ENCODE assay signal across 9 cellular contexts in genomic region chr1:208219659-208220282, GRCh38. TPM values are rescaled to one million over a fixed set of nuclear protein-coding genes. Genes with fewer than 3 reads are reported as not detected.
DNase-seq lines count a peak whose midpoint lies in the region; ATAC-seq and TF ChIP-seq lines count a peak whose summit lies in the region.
"Had no signal": no experiment of that assay in that cellular context is flagged by ENCODE, and none has a peak within 500 bp of the region (broad histone marks: within the 10 kb centered on the region; RNA-seq: fewer than 3 reads in every experiment).

No MANE protein-coding gene starts in this region.

- no peak for TF ChIP-seq POLR2A in suprapubic skin (IDR thresholded peaks at IDR 0.05)

- H3K27me3 ChIP-seq in subcutaneous abdominal adipose tissue (ENCODE audit: control insufficient read depth in 5 of 5, insufficient read depth in 4 of 5, low read length in 5 of 5) (no peaks in the 10 kb centered on the region), suprapubic skin (no peaks in the 10 kb centered on the region)

- no peak for TF ChIP-seq EP300 in suprapubic skin (IDR thresholded peaks at IDR 0.05)

- peak overlapping the region in 1 of 5 donors; percentile 41 for H3K9ac ChIP-seq in subcutaneous abdominal adipose tissue (ENCODE audit: low read length in 5 of 5)

- H3K36me3 ChIP-seq in subcutaneous abdominal adipose tissue (ENCODE audit: control insufficient read depth in 5 of 5, insufficient read depth in 5 of 5, low read length in 5 of 5) (peaks cover 3 to 28% (median 26%) of the 10 kb centered on the region in 5 donors), suprapubic skin (peaks cover 25% of the 10 kb centered on the region)

- H3K4me3 Mint-ChIP-seq in brain, result no peak overlapping the region

- peak; percentile 25 to 28 for DNase-seq in Kasumi-1 (lab: John Stamatoyannopoulos, UW)
- peak; percentile 87 for DNase-seq in iris pigment epithelial cell (ENCODE audit: low read depth)
- no peak for DNase-seq in suprapubic skin (ENCODE audit: low spot score in 2 of 2)
- DNase-seq in superior temporal gyrus (ENCODE audit: extremely low spot score), result no peak
- DNase-seq: stimulated activated CD4-positive, alpha-beta T cell treated with anti-CD3 and anti-CD28 coated beads, Interleukin-2, amount 100 ng/mL, for 48 hours had no signal

- H3K9me3 ChIP-seq in subcutaneous abdominal adipose tissue (ENCODE audit: control insufficient read depth in 5 of 5, low read length in 5 of 5) (no peaks in the 10 kb centered on the region), suprapubic skin (no peaks in the 10 kb centered on the region)

- peaks cover 5 to 78% (median 28%) of the 10 kb centered on the region in 5 donors for H3K4me1 ChIP-seq in subcutaneous abdominal adipose tissue (ENCODE audit: control insufficient read depth in 5 of 5, insufficient read depth in 5 of 5, low read length in 5 of 5)
- peaks cover 26% of the 10 kb centered on the region for H3K4me1 ChIP-seq in suprapubic skin

- H3K27ac ChIP-seq in subcutaneous abdominal adipose tissue (ENCODE audit: low read depth, low read length), result peak overlapping the region; percentile 77
- no peak overlapping the region for H3K27ac ChIP-seq in suprapubic skin

- H3K36me3 Mint-ChIP-seq in brain, result peaks cover 33% of the 10 kb centered on the region

- peaks cover 84% of the 10 kb centered on the region for H3K4me1 Mint-ChIP-seq in brain

- no peaks in the 10 kb centered on the region for H3K27me3 Mint-ChIP-seq in brain

- no peaks in the 10 kb centered on the region for H3K9me3 Mint-ChIP-seq in brain

- ATAC-seq in HG02759 (IDR thresholded peaks at IDR 0.05; ENCODE audit: unreplicated experiment), result no peak
- no peak for ATAC-seq in HG03460 (IDR thresholded peaks at IDR 0.05; ENCODE audit: unreplicated experiment)

- 58% methylated on average over 15 of the region's 15 CpGs for WGBS in suprapubic skin

- TF ChIP-seq CTCF in brain (conservative IDR thresholded peaks at IDR 0.05) (no peak), suprapubic skin (IDR thresholded peaks at IDR 0.05) (no peak)

- peak overlapping the region; percentile 63 to 87 (median 74) for H3K27ac Mint-ChIP-seq in brain

- no peak overlapping the region for H3K4me3 ChIP-seq in subcutaneous abdominal adipose tissue (ENCODE audit: low read depth in 1 of 5, low read length in 5 of 5)
- H3K4me3 ChIP-seq in suprapubic skin, result no peak overlapping the region

RNA-seq across cellular contexts. Expression of gene PLXNA2, which starts 24.4 kb away (rescaled TPM):
- polyA plus RNA-seq in brain (ENCODE audit: insufficient read depth, low read depth, low replicate concordance), result 5.7 TPM
- 10 to 100 TPM; 35.3 to 53.9 (median 45.7) TPM for total RNA-seq in suprapubic skin

Comparison
In these comparisons a context has a peak if more than half of its experiments do, and no peak if none do; other contexts are left out.
1. DNase-seq: peak in Kasumi-1 (2 of 2) and iris pigment epithelial cell (single experiment); none in suprapubic skin (0 of 2) and superior temporal gyrus (single experiment).